In the genomic region with DNA sequence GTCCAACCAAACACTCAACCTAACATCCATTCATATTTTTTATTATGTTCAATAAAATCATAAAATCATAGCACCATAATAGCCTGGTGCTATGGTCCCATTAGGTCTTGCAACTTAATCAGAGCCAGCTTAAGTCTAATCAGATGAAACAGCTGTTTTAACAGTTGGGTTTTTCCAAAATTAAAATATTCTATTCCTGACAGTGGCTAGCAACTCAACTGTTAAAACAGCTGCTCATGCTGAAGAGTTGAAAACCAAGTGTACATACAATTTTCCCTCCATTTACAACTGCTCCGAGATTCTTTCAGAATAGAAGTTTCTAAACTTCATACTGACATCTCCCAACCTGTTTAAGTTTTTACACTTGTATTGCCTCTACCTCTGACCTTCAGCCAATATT, we compare ENCODE assay signal across 18 cellular contexts.
"Had no signal": no experiment of that assay in that cellular context is flagged by ENCODE, and none has a peak within 500 bp of the region (broad histone marks: within the 10 kb centered on the region; RNA-seq: fewer than 3 reads in every experiment).

No MANE protein-coding gene starts in this region.

- H3K36me3 Mint-ChIP-seq: natural killer cell treated with Interleukin-12 subunit alpha and Interleukin-12 subunit beta and Interleukin-15 and Interleukin-18, amount 100 ng/mL, for 72 hours had no signal

- DNase-seq: effector CD4-positive, alpha-beta T cell; endodermal cell; erythroblast; foreskin keratinocyte; immature natural killer cell; mammary epithelial cell; posterior cingulate gyrus; stimulated activated CD4-positive, alpha-beta T cell treated with anti-CD3 and anti-CD28 coated beads, Interleukin-12 subunit alpha, Interleukin-12 subunit beta, amount 100 ng/mL, for 4 hours; stimulated activated naive CD4-positive, alpha-beta T cell; stomach; substantia nigra; transverse colon had no signal

- H3K36me3 ChIP-seq: neutrophil, stomach, thoracic aorta, transverse colon had no signal

- H3K9me3 Mint-ChIP-seq: endodermal cell; immature natural killer cell; natural killer cell treated with Interleukin-12 subunit alpha and Interleukin-12 subunit beta and Interleukin-15 and Interleukin-18, amount 100 ng/mL, for 72 hours had no signal

- H3K4me1 ChIP-seq: stomach had no signal

- FAIRE-seq: endothelial cell of umbilical vein had no signal

- H3K27me3 ChIP-seq: foreskin keratinocyte, neutrophil, stomach, transverse colon had no signal

- H3K27ac Mint-ChIP-seq: endodermal cell; immature natural killer cell; natural killer cell treated with Interleukin-12 subunit alpha and Interleukin-12 subunit beta and Interleukin-15 and Interleukin-18, amount 100 ng/mL, for 72 hours had no signal

- H3K4me3 Mint-ChIP-seq: endodermal cell; immature natural killer cell; natural killer cell treated with Interleukin-12 subunit alpha and Interleukin-12 subunit beta and Interleukin-15 and Interleukin-18, amount 100 ng/mL, for 72 hours had no signal

- H3K4me1 Mint-ChIP-seq: endodermal cell, immature natural killer cell had no signal

- H3K9me3 ChIP-seq: neutrophil, stomach, thoracic aorta, transverse colon had no signal

- H3K27ac ChIP-seq: coronary artery, foreskin keratinocyte, neutrophil, skin epidermis, stomach, thoracic aorta, transverse colon had no signal

- H3K27me3 Mint-ChIP-seq: natural killer cell treated with Interleukin-12 subunit alpha and Interleukin-12 subunit beta and Interleukin-15 and Interleukin-18, amount 100 ng/mL, for 72 hours had no signal

- H3K4me3 ChIP-seq: coronary artery, skin epidermis, stomach, thoracic aorta, transverse colon had no signal
